In the genomic region with DNA sequence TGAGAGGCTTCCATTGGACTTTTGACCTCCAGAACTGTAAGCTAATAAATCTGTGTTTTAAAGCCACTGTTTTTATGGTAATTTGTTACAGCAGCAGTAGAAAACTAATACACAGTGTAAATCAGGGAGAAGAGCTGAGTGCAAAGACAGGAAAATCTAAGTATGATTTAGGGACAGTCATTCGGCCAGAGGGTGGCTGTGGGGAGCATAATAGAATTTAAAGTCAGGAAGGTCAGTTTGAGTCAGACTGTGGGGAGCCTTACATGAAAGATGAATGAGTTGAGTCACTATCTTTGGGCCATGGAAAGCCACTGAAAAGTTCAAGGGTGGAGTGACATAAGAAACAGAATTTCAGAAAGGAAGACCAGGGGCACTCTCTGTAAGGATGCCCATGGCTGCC, we compare ENCODE assay signal across 14 cellular contexts. TPM values are rescaled to one million over a fixed set of nuclear protein-coding genes. Genes with fewer than 3 reads are reported as not detected.
A peak's percentile ranks its signal among the peaks of the same experiment; 100 is the strongest.
DNase-seq lines count a peak whose midpoint lies in the region; ATAC-seq, FAIRE-seq and TF ChIP-seq lines count a peak whose summit lies in the region.
"Had no signal": no experiment of that assay in that cellular context is flagged by ENCODE, and none has a peak within 500 bp of the region (broad histone marks: within the 10 kb centered on the region; RNA-seq: fewer than 3 reads in every experiment).

No MANE protein-coding gene starts in this region.

- WGBS in GM12878 (ENCODE audit: insufficient coverage, insufficient replicate concordance, low lambda C conversion rate, missing lambda C conversion rate), result 0% methylated on average over 1 of the region's 1 CpG

- H3K79me2 ChIP-seq in GM12878 (ENCODE audit: control insufficient read depth, insufficient read depth, low read length), result no peaks in the 10 kb centered on the region

- H3K4me3 ChIP-seq in GM12878, result no peak overlapping the region
- H3K4me3 ChIP-seq: thyroid gland had no signal

- no peaks in the 10 kb centered on the region for H3K9me3 Mint-ChIP-seq in endothelial cell (ENCODE audit: unreplicated experiment)
- H3K9me3 Mint-ChIP-seq: activated CD4-positive, alpha-beta T cell treated with anti-CD3 and anti-CD28 coated beads, Interleukin-2, amount 10 ng/mL, durations not matched to agents 7 days and 5 days; activated naive CD4-positive, alpha-beta T cell treated with anti-CD3 and anti-CD28 coated beads, Interleukin-2, amount 50 U/mL, for 24 hours; CD8-positive, alpha-beta memory T cell; nephron progenitor cell had no signal

- H3K9me3 ChIP-seq in GM12878 (replicated peaks; ENCODE audit: control insufficient read depth, insufficient read depth, low read length), result no peaks in the 10 kb centered on the region
- H3K9me3 ChIP-seq: thyroid gland had no signal

- no peak overlapping the region for H2AFZ ChIP-seq in GM12878 (ENCODE audit: control insufficient read depth, low read depth, low read length)

- peaks cover 4% of the 10 kb centered on the region for H3K4me1 Mint-ChIP-seq in endothelial cell (ENCODE audit: unreplicated experiment)
- H3K4me1 Mint-ChIP-seq: activated naive CD4-positive, alpha-beta T cell treated with anti-CD3 and anti-CD28 coated beads, Interleukin-2, amount 50 U/mL, for 24 hours; CD8-positive, alpha-beta memory T cell; nephron progenitor cell had no signal

- RAD21 ChIA-PET in GM12878 (lab: Charles Lee; ENCODE audit: unreplicated experiment), result no interaction called here

- no peak for FAIRE-seq in GM12878 (lab: Jason Lieb, UNC)

- CTCF ChIA-PET in GM12878 (lab: Yijun Ruan, JAX), result interaction anchor here (1.2 to 4.6 kb wide), 4 partner anchors 10 to 74 kb away, joined by 4 to 25 read pairs (median 6); no protein-coding TSS in a partner anchor

- in situ Hi-C loops in GM12878 (cut with MboI), result no loop called here

- BruUV-seq in GM12878 (replicated peaks; lab: Mats Ljungman, UMichigan), result no TSS peak

- DNase-seq in GM12878 (ENCODE audit: low read depth, low spot score) (no peak), endothelial cell (ENCODE audit: low spot score) (no peak), OCI-M2 (lab: John Stamatoyannopoulos, UW; ENCODE audit: unreplicated experiment) (no peak)
- DNase-seq: activated CD4-positive, alpha-beta T cell treated with anti-CD3 and anti-CD28 coated beads, Interleukin-2, amount 10 ng/mL, durations not matched to agents 7 days and 5 days; CD8-positive, alpha-beta memory T cell; KBM-7; NCI-H2029 treated with DMSO at 0.1 percent for 48 hours; nephron progenitor cell; thyroid gland had no signal

- no peak for TF ChIP-seq POLR2A in GM12878 (IDR thresholded peaks at IDR 0.05; ENCODE audit: low read depth, low read length)

- SMC1A ChIA-PET in GM12878 (lab: Charles Lee; ENCODE audit: uncharacterized antibody, unreplicated experiment), result interaction anchor here (1.0 to 5.7 kb wide), 6 partner anchors 10 to 300 kb away, joined by 3 to 37 read pairs (median 4); no protein-coding TSS in a partner anchor

- no peak for TF ChIP-seq RAD21 in GM12878 (IDR thresholded peaks at IDR 0.05; ENCODE audit: insufficient read depth, low read depth, low read length)

- H3K36me3 ChIP-seq in GM12878 (ENCODE audit: control insufficient read depth in 2 of 2, insufficient read depth in 2 of 2, low read length in 1 of 2), result no peaks in the 10 kb centered on the region
- H3K36me3 ChIP-seq: thyroid gland had no signal

- H3K9ac ChIP-seq in GM12878 (ENCODE audit: control insufficient read depth, insufficient read depth, low read length), result no peak overlapping the region

- no peak overlapping the region for H3K4me3 Mint-ChIP-seq in endothelial cell (ENCODE audit: unreplicated experiment)
- H3K4me3 Mint-ChIP-seq: activated CD4-positive, alpha-beta T cell treated with anti-CD3 and anti-CD28 coated beads, Interleukin-2, amount 10 ng/mL, durations not matched to agents 7 days and 5 days; activated naive CD4-positive, alpha-beta T cell treated with anti-CD3 and anti-CD28 coated beads, Interleukin-2, amount 50 U/mL, for 24 hours; CD8-positive, alpha-beta memory T cell; nephron progenitor cell had no signal

- H3K4me2 ChIP-seq in GM12878 (ENCODE audit: control insufficient read depth, insufficient read depth), result no peak overlapping the region

- TF ChIP-seq CTCF in GM12878 (IDR thresholded peaks at IDR 0.05 in 2 of 3, conservative IDR thresholded peaks at IDR 0.05 in 1 of 3; ENCODE audit: control insufficient read depth in 2 of 3, extremely low read depth in 1 of 3, insufficient read depth in 1 of 3, low read depth in 3 of 3, low read length in 3 of 3) (no peak), endothelial cell (IDR thresholded peaks at IDR 0.05; ENCODE audit: unreplicated experiment) (no peak)

- H3K36me3 Mint-ChIP-seq in endothelial cell (ENCODE audit: low read depth, unreplicated experiment), result no peaks in the 10 kb centered on the region
- H3K36me3 Mint-ChIP-seq: activated naive CD4-positive, alpha-beta T cell treated with anti-CD3 and anti-CD28 coated beads, Interleukin-2, amount 50 U/mL, for 24 hours; CD8-positive, alpha-beta memory T cell had no signal

- POLR2A ChIA-PET in GM12878 (lab: Charles Lee), result no interaction called here

- peak; percentile 70 for ATAC-seq in GM18508 (IDR thresholded peaks at IDR 0.05; ENCODE audit: insufficient read depth, unreplicated experiment)
- ATAC-seq in GM19463 (IDR thresholded peaks at IDR 0.05; ENCODE audit: unreplicated experiment), result peak; percentile 79
- peak; percentile 75 for ATAC-seq in HG03025 (IDR thresholded peaks at IDR 0.05; ENCODE audit: low FRiP score, unreplicated experiment)
- peak; percentile 86 for ATAC-seq in GM12878
- no peak for ATAC-seq in HG02763 (IDR thresholded peaks at IDR 0.05; ENCODE audit: unreplicated experiment)

- H3K27me3 Mint-ChIP-seq in endothelial cell (ENCODE audit: unreplicated experiment), result peaks cover 2% of the 10 kb centered on the region
- H3K27me3 Mint-ChIP-seq: activated CD4-positive, alpha-beta T cell treated with anti-CD3 and anti-CD28 coated beads, Interleukin-2, amount 10 ng/mL, durations not matched to agents 7 days and 5 days; activated naive CD4-positive, alpha-beta T cell treated with anti-CD3 and anti-CD28 coated beads, Interleukin-2, amount 50 U/mL, for 24 hours had no signal

- no peak overlapping the region for H3K27ac Mint-ChIP-seq in endothelial cell (ENCODE audit: unreplicated experiment)
- H3K27ac Mint-ChIP-seq: activated CD4-positive, alpha-beta T cell treated with anti-CD3 and anti-CD28 coated beads, Interleukin-2, amount 10 ng/mL, durations not matched to agents 7 days and 5 days; activated naive CD4-positive, alpha-beta T cell treated with anti-CD3 and anti-CD28 coated beads, Interleukin-2, amount 50 U/mL, for 24 hours; nephron progenitor cell had no signal

- intact Hi-C loops in GM12878 (cut with micrococcal nuclease; ENCODE audit: unreplicated experiment), result no loop called here

- H4K20me1 ChIP-seq in GM12878 (ENCODE audit: control insufficient read depth, insufficient read depth), result no peaks in the 10 kb centered on the region

- no peak overlapping the region for H3K27ac ChIP-seq in GM12878 (ENCODE audit: control insufficient read depth, insufficient read depth)
- H3K27ac ChIP-seq: thyroid gland had no signal

- H3K27me3 ChIP-seq in GM12878 (replicated peaks in 1 of 2; ENCODE audit: control insufficient read depth in 2 of 2, insufficient read depth in 2 of 2, low read length in 1 of 2), result no peaks in the 10 kb centered on the region; a peak in 2 of 4 replicates
- H3K27me3 ChIP-seq: thyroid gland had no signal

- TF ChIP-seq EP300 in GM12878 (IDR thresholded peaks at IDR 0.05; ENCODE audit: borderline replicate concordance in 1 of 2, control insufficient read depth in 1 of 2, low read depth in 2 of 2, low read length in 2 of 2), result no peak

- no peaks in the 10 kb centered on the region for H3K4me1 ChIP-seq in GM12878 (ENCODE audit: control insufficient read depth, insufficient read depth, low read length)
- H3K4me1 ChIP-seq: thyroid gland had no signal

TF ChIP-seq in GM12878, 131 proteins besides CTCF, POLR2A, EP300 and RAD21 (continues in another document):
- TF ChIP-seq BCL11A (IDR thresholded peaks at IDR 0.05; ENCODE audit: low read depth, low read length) (no peak), ZNF384 (IDR thresholded peaks at IDR 0.05; ENCODE audit: borderline replicate concordance, low read depth, low read length) (no peak), CBFB (IDR thresholded peaks at IDR 0.05; ENCODE audit: low read depth) (no peak), GATAD2B (conservative IDR thresholded peaks at IDR 0.05; ENCODE audit: low read depth) (no peak), KLF5 (IDR thresholded peaks at IDR 0.05; ENCODE audit: partially characterized antibody) (no peak), FOS (IDR thresholded peaks at IDR 0.05; ENCODE audit: borderline replicate concordance, extremely low read depth, insufficient read length) (no peak), ZSCAN29 (IDR thresholded peaks at IDR 0.05) (no peak)
- TF ChIP-seq, protein P1, sequence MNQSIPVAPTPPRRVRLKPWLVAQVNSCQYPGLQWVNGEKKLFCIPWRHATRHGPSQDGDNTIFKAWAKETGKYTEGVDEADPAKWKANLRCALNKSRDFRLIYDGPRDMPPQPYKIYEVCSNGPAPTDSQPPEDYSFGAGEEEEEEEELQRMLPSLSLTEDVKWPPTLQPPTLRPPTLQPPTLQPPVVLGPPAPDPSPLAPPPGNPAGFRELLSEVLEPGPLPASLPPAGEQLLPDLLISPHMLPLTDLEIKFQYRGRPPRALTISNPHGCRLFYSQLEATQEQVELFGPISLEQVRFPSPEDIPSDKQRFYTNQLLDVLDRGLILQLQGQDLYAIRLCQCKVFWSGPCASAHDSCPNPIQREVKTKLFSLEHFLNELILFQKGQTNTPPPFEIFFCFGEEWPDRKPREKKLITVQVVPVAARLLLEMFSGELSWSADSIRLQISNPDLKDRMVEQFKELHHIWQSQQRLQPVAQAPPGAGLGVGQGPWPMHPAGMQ (IDR thresholded peaks at IDR 0.05; ENCODE audit: borderline replicate concordance), result no peak

RNA-seq across cellular contexts. Expression of gene SSX2IP, which starts 52.4 kb away (rescaled TPM):
- 13.3 and 15.2 TPM in 2 replicates for total RNA-seq in GM12878 (2013; cell fraction: nucleolus; rRNA removed)
- total RNA-seq in GM12878 (2014; rRNA removed) (7.6 and 8.5 TPM in 2 replicates), GM12878 (2014; rRNA removed; fragmentation: Illumina TruSeq; extraction: Trizol) (14.0 and 14.6 TPM in 2 replicates), GM12878 (2021) (11.8 and 13.8 TPM in 2 replicates), endothelial cell (ENCODE audit: unreplicated experiment) (7.3 TPM)
- polyA plus RNA-seq in GM12878 (2011; ENCODE audit: low read depth), result 1.8 TPM
- polyA plus RNA-seq in GM12878 (2011; rRNA removed) (8.4 and 13.6 TPM in 2 replicates), GM12878 (2014; fragmentation: Illumina TruSeq; extraction: Trizol) (12.3 and 14.5 TPM in 2 replicates), GM12878 (2014; fragmentation: Nextera tagmentation; extraction: Ambion mirVana) (1 to 10 TPM; 3.3 to 3.9 TPM), GM12878 (2014; rRNA removed) (5.9 and 7.9 TPM in 2 replicates), GM12878 (2016; fragmentation: Nextera tagmentation; extraction: Ambion mirVana) (10 to 100 TPM; 12.8 TPM)
- 1.7 and 2.4 TPM in 2 replicates for polyA plus RNA-seq in GM12878 (2011; cell fraction: cytosol; rRNA removed)
- 6.7 and 7.4 TPM in 2 replicates for polyA plus RNA-seq in GM12878 (2011; cell fraction: nucleus; rRNA removed)
- polyA plus RNA-seq in GM12878 (2012), result 3.6 and 3.7 TPM in 2 replicates
- polyA minus RNA-seq in GM12878 (2011; rRNA and poly(A)+ RNA removed), result 3.2 and 6.9 TPM in 2 replicates
- polyA minus RNA-seq in GM12878 (2011; cell fraction: cytosol; rRNA and poly(A)+ RNA removed), result 1.3 and 2.9 TPM in 2 replicates
- polyA minus RNA-seq in GM12878 (2011; cell fraction: nucleus; rRNA and poly(A)+ RNA removed), result 6.2 and 10.2 TPM in 2 replicates
